In the genomic region with DNA sequence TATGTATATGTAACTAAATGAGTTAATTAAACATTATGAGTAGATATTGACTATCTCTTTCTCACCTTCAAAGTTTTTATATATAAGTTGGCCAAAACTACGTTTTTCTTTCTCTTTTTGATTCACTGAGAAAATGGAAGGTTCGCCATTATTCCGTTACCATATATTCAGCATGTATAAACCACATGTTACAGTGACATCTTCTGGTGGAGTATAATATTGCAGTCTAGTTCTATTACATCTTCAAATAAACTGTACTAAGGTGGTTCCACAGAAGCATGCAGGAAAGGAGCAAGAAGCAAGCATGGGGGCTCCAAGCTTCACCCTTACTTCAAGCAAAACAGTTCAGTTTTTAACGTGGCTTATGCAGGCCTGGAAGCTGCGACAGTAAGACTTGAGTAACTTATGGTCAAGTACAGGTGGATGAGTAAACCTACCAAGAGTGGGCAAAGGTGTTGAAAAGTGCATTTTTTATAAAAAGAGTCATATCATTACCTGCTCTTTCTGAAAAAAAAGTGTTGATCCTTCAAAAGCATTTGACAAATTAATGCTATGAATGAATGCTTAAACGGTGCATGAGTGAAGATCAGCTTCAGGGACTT, we compare ENCODE assay signal across 8 cellular contexts.
DNase-seq lines count a peak whose midpoint lies in the region; ATAC-seq and TF ChIP-seq lines count a peak whose summit lies in the region.

No MANE protein-coding gene starts in this region.

- no peaks in the 10 kb centered on the region for H3K36me3 ChIP-seq in OCI-LY7 (ENCODE audit: insufficient read depth, low read length)

- no peaks in the 10 kb centered on the region for H3K4me1 ChIP-seq in OCI-LY7 (ENCODE audit: insufficient read depth, low read length, poor library complexity, severe bottlenecking)

- H3K4me2 ChIP-seq in OCI-LY7 (ENCODE audit: low read length) = no peak overlapping the region

- TF ChIP-seq CTCF in OCI-LY7 (conservative IDR thresholded peaks at IDR 0.05; ENCODE audit: low read length) = peak; percentile 90

- no peaks in the 10 kb centered on the region for H3K9me3 ChIP-seq in OCI-LY7 (ENCODE audit: low read length)

- no peak overlapping the region for H3K4me3 ChIP-seq in OCI-LY7 (ENCODE audit: low read depth, low read length, poor library complexity, severe bottlenecking)

- CTCF ChIA-PET in OCI-LY7 (lab: Charles Lee; ENCODE audit: unreplicated experiment) = no interaction called here

- no peaks in the 10 kb centered on the region for H3K79me2 ChIP-seq in OCI-LY7 (ENCODE audit: insufficient read depth, low read depth, low read length)

- no peak overlapping the region for H2AFZ ChIP-seq in OCI-LY7 (ENCODE audit: low read length)

- no peaks in the 10 kb centered on the region for H4K20me1 ChIP-seq in OCI-LY7 (ENCODE audit: insufficient read depth, low read length)

- intact Hi-C loops in OCI-LY7 (cut with micrococcal nuclease; ENCODE audit: unreplicated experiment) = loop anchor here (5.0 kb wide), 1 partner anchor 1527 kb away; no protein-coding TSS in a partner anchor

- ATAC-seq in GM19395 (IDR thresholded peaks at IDR 0.05; ENCODE audit: unreplicated experiment) (peak; percentile 85), HG03439 (IDR thresholded peaks at IDR 0.05; ENCODE audit: unreplicated experiment) (no peak), GM21717 (IDR thresholded peaks at IDR 0.05; ENCODE audit: unreplicated experiment) (no peak)

- POLR2A ChIA-PET in OCI-LY7 (lab: Charles Lee) = no interaction called here

- BruUV-seq in OCI-LY7 (replicated peaks; lab: Mats Ljungman, UMichigan) = no TSS peak

- H3K9me2 ChIP-seq in OCI-LY7 (ENCODE audit: insufficient read depth, low read length) = no peaks in the 10 kb centered on the region

- peak; percentile 68 for DNase-seq in DMS114 treated with DMSO at 0.1 percent for 48 hours (lab: John Stamatoyannopoulos, UW; ENCODE audit: unreplicated experiment)
- DNase-seq in HuH-7 (ENCODE audit: low spot score) = peak; percentile 40
- DNase-seq in OCI-LY7 (ENCODE audit: low spot score) = peak; percentile 69
- peak; percentile 84 for DNase-seq in dedifferentiated amniotic fluid mesenchymal stem cell (ENCODE audit: extremely low spot score)
- peak; percentile 79 to 83 for DNase-seq in lung microvascular endothelial cell (ENCODE audit: low read depth in 2 of 2)

- H3K27ac ChIP-seq in OCI-LY7 (ENCODE audit: low read depth, low read length, poor library complexity, severe bottlenecking) = no peak overlapping the region
